Comparison of ENCODE assay signal across 16 cellular contexts in genomic region chr6:127880452-127880851, GRCh38. TPM values are rescaled to one million over a fixed set of nuclear protein-coding genes. Genes with fewer than 3 reads are reported as not detected.
DNase-seq lines count a peak whose midpoint lies in the region; ATAC-seq lines count a peak whose summit lies in the region.
"Had no signal": no experiment of that assay in that cellular context is flagged by ENCODE, and none has a peak within 500 bp of the region (broad histone marks: within the 10 kb centered on the region; RNA-seq: fewer than 3 reads in every experiment).

No MANE protein-coding gene starts in this region.

- peak; percentile 37 for ATAC-seq in stimulated activated naive CD8-positive, alpha-beta T cell treated with anti-CD3 and anti-CD28 coated beads, Interleukin-15, amount 100 ng/mL, for 72 hours
- no peak for ATAC-seq in GM21526 (IDR thresholded peaks at IDR 0.05; ENCODE audit: low FRiP score, unreplicated experiment)
- ATAC-seq: PC-3 had no signal

- peak overlapping the region; percentile 82 for H3K4me3 Mint-ChIP-seq in activated naive CD4-positive, alpha-beta T cell treated with anti-CD3 and anti-CD28 coated beads, Interleukin-2, amount 50 U/mL, for 24 hours
- H3K4me3 Mint-ChIP-seq in activated T-helper 2 cell treated with anti-CD3 and anti-CD28 coated beads, Interferon-gamma antibody, Interleukin-2, Interleukin-4, amounts not matched to agents 10 μg/mL and 5 μg/mL and 100 μg/mL, durations not matched to agents 14 hours and 24 hours and 36 hours (ENCODE audit: low read depth): peak overlapping the region; percentile 58
- peak overlapping the region; percentile 75 to 78 for H3K4me3 Mint-ChIP-seq in stimulated activated naive CD8-positive, alpha-beta T cell treated with anti-CD3 and anti-CD28 coated beads, Interleukin-15, amount 100 ng/mL, for 72 hours

- intact Hi-C loops in activated T-helper 2 cell treated with anti-CD3 and anti-CD28 coated beads, Interferon-gamma antibody, Interleukin-2, Interleukin-4, amounts not matched to agents 10 μg/mL and 5 μg/mL and 100 μg/mL, durations not matched to agents 14 hours and 24 hours and 36 hours (cut with micrococcal nuclease): loop anchor here (1.0 kb wide), 2 partner anchors 13 to 28 kb away; no protein-coding TSS in a partner anchor

- H3K4me1 Mint-ChIP-seq in activated naive CD4-positive, alpha-beta T cell treated with anti-CD3 and anti-CD28 coated beads, Interleukin-2, amount 50 U/mL, for 24 hours: peaks cover 76% of the 10 kb centered on the region
- H3K4me1 Mint-ChIP-seq in activated T-helper 2 cell treated with anti-CD3 and anti-CD28 coated beads, Interferon-gamma antibody, Interleukin-2, Interleukin-4, amounts not matched to agents 10 μg/mL and 5 μg/mL and 100 μg/mL, durations not matched to agents 14 hours and 24 hours and 36 hours (ENCODE audit: low read depth): peaks cover 54% of the 10 kb centered on the region
- peaks cover 72% of the 10 kb centered on the region for H3K4me1 Mint-ChIP-seq in stimulated activated naive CD8-positive, alpha-beta T cell treated with anti-CD3 and anti-CD28 coated beads, Interleukin-15, amount 100 ng/mL, for 72 hours

- no peak for DNase-seq in activated naive CD4-positive, alpha-beta T cell (lab: John Stamatoyannopoulos, UW)
- peak; percentile 16 for DNase-seq in NCI-H146 treated with DMSO at 0.1 percent for 48 hours (lab: John Stamatoyannopoulos, UW; ENCODE audit: unreplicated experiment)
- no peak for DNase-seq in activated T-helper 2 cell treated with anti-CD3 and anti-CD28 coated beads, Interferon-gamma antibody, Interleukin-2, Interleukin-4, amounts not matched to agents 10 μg/mL and 5 μg/mL and 100 μg/mL, durations not matched to agents 14 hours and 24 hours and 36 hours (ENCODE audit: low spot score)
- DNase-seq in stimulated activated naive CD8-positive, alpha-beta T cell treated with anti-CD3 and anti-CD28 coated beads, Interleukin-15, amount 100 ng/mL, for 72 hours: no peak
- no peak for DNase-seq in anterior cingulate cortex (lab: John Stamatoyannopoulos, UW)
- DNase-seq in NCI-H2171 (lab: John Stamatoyannopoulos, UW): no peak
- DNase-seq: NCI-H187 treated with DMSO at 0.1 percent for 48 hours, NCI-H526, PC-3 had no signal

- H3K27ac Mint-ChIP-seq in activated naive CD4-positive, alpha-beta T cell treated with anti-CD3 and anti-CD28 coated beads, Interleukin-2, amount 50 U/mL, for 24 hours: peak overlapping the region; percentile 38
- peak overlapping the region; percentile 17 for H3K27ac Mint-ChIP-seq in activated T-helper 2 cell treated with anti-CD3 and anti-CD28 coated beads, Interferon-gamma antibody, Interleukin-2, Interleukin-4, amounts not matched to agents 10 μg/mL and 5 μg/mL and 100 μg/mL, durations not matched to agents 14 hours and 24 hours and 36 hours
- peak overlapping the region; percentile 68 to 73 for H3K27ac Mint-ChIP-seq in stimulated activated naive CD8-positive, alpha-beta T cell treated with anti-CD3 and anti-CD28 coated beads, Interleukin-15, amount 100 ng/mL, for 72 hours

- H3K36me3 Mint-ChIP-seq in activated naive CD4-positive, alpha-beta T cell treated with anti-CD3 and anti-CD28 coated beads, Interleukin-2, amount 50 U/mL, for 24 hours: peaks cover 12% of the 10 kb centered on the region
- peaks cover 52% of the 10 kb centered on the region for H3K36me3 Mint-ChIP-seq in activated T-helper 2 cell treated with anti-CD3 and anti-CD28 coated beads, Interferon-gamma antibody, Interleukin-2, Interleukin-4, amounts not matched to agents 10 μg/mL and 5 μg/mL and 100 μg/mL, durations not matched to agents 14 hours and 24 hours and 36 hours (ENCODE audit: low read depth)

- H3K27me3 Mint-ChIP-seq in activated naive CD4-positive, alpha-beta T cell treated with anti-CD3 and anti-CD28 coated beads, Interleukin-2, amount 50 U/mL, for 24 hours: no peaks in the 10 kb centered on the region
- no peaks in the 10 kb centered on the region for H3K27me3 Mint-ChIP-seq in activated T-helper 2 cell treated with anti-CD3 and anti-CD28 coated beads, Interferon-gamma antibody, Interleukin-2, Interleukin-4, amounts not matched to agents 10 μg/mL and 5 μg/mL and 100 μg/mL, durations not matched to agents 14 hours and 24 hours and 36 hours (ENCODE audit: low read depth)
- H3K27me3 Mint-ChIP-seq in stimulated activated naive CD8-positive, alpha-beta T cell treated with anti-CD3 and anti-CD28 coated beads, Interleukin-15, amount 100 ng/mL, for 72 hours: no peaks in the 10 kb centered on the region

- H3K9me3 Mint-ChIP-seq in activated naive CD4-positive, alpha-beta T cell treated with anti-CD3 and anti-CD28 coated beads, Interleukin-2, amount 50 U/mL, for 24 hours: peaks cover 14% of the 10 kb centered on the region
- H3K9me3 Mint-ChIP-seq in activated T-helper 2 cell treated with anti-CD3 and anti-CD28 coated beads, Interferon-gamma antibody, Interleukin-2, Interleukin-4, amounts not matched to agents 10 μg/mL and 5 μg/mL and 100 μg/mL, durations not matched to agents 14 hours and 24 hours and 36 hours: peaks cover 10% of the 10 kb centered on the region
- H3K9me3 Mint-ChIP-seq in stimulated activated naive CD8-positive, alpha-beta T cell treated with anti-CD3 and anti-CD28 coated beads, Interleukin-15, amount 100 ng/mL, for 72 hours: no peaks in the 10 kb centered on the region

RNA-seq across cellular contexts. Expression of gene THEMIS, which starts 20.4 kb away (rescaled TPM):
- total RNA-seq in activated T-helper 2 cell treated with anti-CD3 and anti-CD28 coated beads, Interferon-gamma antibody, Interleukin-2, Interleukin-4, amounts not matched to agents 10 μg/mL and 5 μg/mL and 100 μg/mL, durations not matched to agents 14 hours and 24 hours and 36 hours: 10.2 and 10.3 TPM in 2 replicates
- total RNA-seq: H1, lung microvascular endothelial cell, MCF 10A, myocyte, PC-3, SJSA1 had no signal

Comparison
In these comparisons a context has a peak if more than half of its experiments do, and no peak if none do; other contexts are left out.
1. H3K27ac Mint-ChIP-seq: peak in every context shown above with its lines; median percentile 70 in stimulated activated naive CD8-positive, alpha-beta T cell treated with anti-CD3 and anti-CD28 coated beads, Interleukin-15, amount 100 ng/mL, for 72 hours; 38 in activated naive CD4-positive, alpha-beta T cell treated with anti-CD3 and anti-CD28 coated beads, Interleukin-2, amount 50 U/mL, for 24 hours; 17 in activated T-helper 2 cell treated with anti-CD3 and anti-CD28 coated beads, Interferon-gamma antibody, Interleukin-2, Interleukin-4, amounts not matched to agents 10 μg/mL and 5 μg/mL and 100 μg/mL, durations not matched to agents 14 hours and 24 hours and 36 hours.